Comparison of ENCODE assay signal across 22 cellular contexts in genomic region chrX:134020910-134021309, GRCh38. TPM values are rescaled to one million over a fixed set of nuclear protein-coding genes. Genes with fewer than 3 reads are reported as not detected.
DNase-seq lines count a peak whose midpoint lies in the region; ATAC-seq, FAIRE-seq and TF ChIP-seq lines count a peak whose summit lies in the region.
"Had no signal": no experiment of that assay in that cellular context is flagged by ENCODE, and none has a peak within 500 bp of the region (broad histone marks: within the 10 kb centered on the region; RNA-seq: fewer than 3 reads in every experiment).

No MANE protein-coding gene starts in this region.

- no peaks in the 10 kb centered on the region for H3K4me1 ChIP-seq in Karpas-422 (ENCODE audit: low read length)
- peaks cover 100% of the 10 kb centered on the region for H3K4me1 ChIP-seq in HepG2 (ENCODE audit: insufficient read depth, low read length)
- H3K4me1 ChIP-seq: spleen, tibial artery had no signal

- WGBS in HepG2 (ENCODE audit: low lambda C conversion rate), result 7% methylated on average over 2 of the region's 2 CpGs

- no peaks in the 10 kb centered on the region for H3K36me3 ChIP-seq in Karpas-422 (ENCODE audit: insufficient read depth, low read length)
- no peaks in the 10 kb centered on the region for H3K36me3 ChIP-seq in bronchial epithelial cell (ENCODE audit: control insufficient read depth, insufficient read depth, low read length)
- H3K36me3 ChIP-seq in HepG2 (replicated peaks in 1 of 2; ENCODE audit: control insufficient read depth in 1 of 2, insufficient read depth in 2 of 2, low read length in 2 of 2), result no peaks in the 10 kb centered on the region
- H3K36me3 ChIP-seq: brain microvascular endothelial cell, spleen, tibial artery had no signal

- no peaks in the 10 kb centered on the region for H4K20me1 ChIP-seq in Karpas-422 (ENCODE audit: insufficient read depth, low read depth, low read length)
- H4K20me1 ChIP-seq in HepG2 (ENCODE audit: insufficient read depth, low read length), result no peaks in the 10 kb centered on the region

- H3K27ac ChIP-seq in Karpas-422 (ENCODE audit: low read length) (no peak overlapping the region), HepG2 (ENCODE audit: extremely low read length, insufficient read depth, low read length) (peak overlapping the region; percentile 46)
- H3K27ac ChIP-seq: brain microvascular endothelial cell, dorsolateral prefrontal cortex, SK-N-MC, spleen, tibial artery had no signal

- CTCF ChIA-PET in HepG2 (lab: Yijun Ruan, JAX; ENCODE audit: low intra/inter-chr PET ratio, low total read pairs), result interaction anchor here (1.2 kb wide), 1 partner anchor 35 kb away, joined by 3 read pairs; the partner anchor contains the start of gene GPC3

- no peaks in the 10 kb centered on the region for H3K27me3 ChIP-seq in Karpas-422 (ENCODE audit: low read length)
- no peaks in the 10 kb centered on the region for H3K27me3 ChIP-seq in bronchial epithelial cell (ENCODE audit: control insufficient read depth, insufficient read depth, low read length)
- H3K27me3 ChIP-seq in HepG2 (ENCODE audit: control insufficient read depth in 1 of 2, insufficient read depth in 2 of 2, low read length in 2 of 2), result no peaks in the 10 kb centered on the region
- H3K27me3 ChIP-seq: brain microvascular endothelial cell, tibial artery had no signal

- TF ChIP-seq EP300 in HepG2 (IDR thresholded peaks at IDR 0.05; ENCODE audit: low read depth in 2 of 2, low read length in 2 of 2), result no peak
- TF ChIP-seq EP300 in HepG2 (CRISPR knock-in tag; IDR thresholded peaks at IDR 0.05; ENCODE audit: borderline replicate concordance), result no peak

- H3K4me2 ChIP-seq in Karpas-422 (ENCODE audit: low read depth, low read length, poor library complexity, severe bottlenecking) (no peak overlapping the region), HepG2 (ENCODE audit: low read depth, low read length) (peak overlapping the region; percentile 48)

- H3K4me3 ChIP-seq in Karpas-422 (ENCODE audit: low read length), result no peak overlapping the region
- no peak overlapping the region for H3K4me3 ChIP-seq in bronchial epithelial cell (ENCODE audit: low read depth, low read length)
- no peak overlapping the region; a peak in 1 of 6 replicates for H3K4me3 ChIP-seq in HepG2 (replicated peaks in 1 of 3; ENCODE audit: insufficient read depth in 1 of 3, low read depth in 2 of 3, low read length in 3 of 3)
- H3K4me3 ChIP-seq: dorsolateral prefrontal cortex, SK-N-MC, spleen, tibial artery had no signal

- H3K9me2 ChIP-seq in Karpas-422 (replicated peaks; ENCODE audit: insufficient read depth, low read length), result no peaks in the 10 kb centered on the region

- peak; percentile 18; the same call in 1 of the 3 replicates for ATAC-seq in HepG2
- no peak for ATAC-seq in GM21619 (IDR thresholded peaks at IDR 0.05; ENCODE audit: unreplicated experiment)
- ATAC-seq: esophagus mucosa; natural killer cell; stimulated activated effector memory CD8-positive, alpha-beta T cell treated with anti-CD3 and anti-CD28 coated beads, Interleukin-12 subunit alpha, Interleukin-12 subunit beta, amount 100 ng/mL, for 72 hours had no signal

- POLR2A ChIA-PET in HepG2 (lab: Yijun Ruan, JAX), result interaction anchor here (0.7 to 8.5 kb wide), 8 partner anchors 14 to 195 kb away, joined by 3 to 216 read pairs (median 8); partner anchors contain the start of gene GPC3

- TF ChIP-seq CTCF in bronchial epithelial cell (IDR thresholded peaks at IDR 0.05; ENCODE audit: insufficient read depth, low read length, severe bottlenecking), result peak; percentile 17
- peak; percentile 68 for TF ChIP-seq CTCF in HepG2 (CRISPR knock-in tag; IDR thresholded peaks at IDR 0.05)

- TF ChIP-seq POLR2A in HepG2 (IDR thresholded peaks at IDR 0.05; ENCODE audit: insufficient read depth in 1 of 2, low read depth in 2 of 2, low read length in 2 of 2), result no peak

- H2AFZ ChIP-seq in Karpas-422 (ENCODE audit: low read length) (no peak overlapping the region), HepG2 (ENCODE audit: low read length) (no peak overlapping the region)

- FAIRE-seq in bronchial epithelial cell (lab: Jason Lieb, UNC) (no peak), HepG2 (lab: Jason Lieb, UNC) (no peak)
- FAIRE-seq: GM18507 had no signal

- H3K9me3 ChIP-seq in Karpas-422 (ENCODE audit: low read length), result no peaks in the 10 kb centered on the region
- H3K9me3 ChIP-seq in HepG2 (ENCODE audit: low read length), result no peaks in the 10 kb centered on the region
- H3K9me3 ChIP-seq: spleen, tibial artery had no signal

- intact Hi-C loops in HepG2 (cut with micrococcal nuclease; ENCODE audit: unreplicated experiment), result loop anchor here (2.0 to 10.0 kb wide), 2 partner anchors 34 to 196 kb away; no protein-coding TSS in a partner anchor

- peak; percentile 59 for TF ChIP-seq RAD21 in HepG2 (CRISPR knock-in tag; IDR thresholded peaks at IDR 0.05)

- H3K9ac ChIP-seq in Karpas-422 (ENCODE audit: low read length) (no peak overlapping the region), HepG2 (ENCODE audit: insufficient read depth, low read depth, low read length) (no peak overlapping the region)

- H3K79me2 ChIP-seq in Karpas-422 (ENCODE audit: low read length) (no peaks in the 10 kb centered on the region), HepG2 (ENCODE audit: insufficient read depth, low read length) (peaks cover 49% of the 10 kb centered on the region)

- BruUV-seq in HepG2 (replicated peaks; lab: Mats Ljungman, UMichigan), result no TSS peak

- in situ Hi-C loops in HepG2 (cut with HindIII; ENCODE audit: extremely low pct_ligation_motif_present, low pct_unique_long_range_greater_than_20kb), result loop anchor here (5.0 kb wide), 1 partner anchor 39 kb away; no protein-coding TSS in a partner anchor

- DNase-seq in DMS53 (lab: John Stamatoyannopoulos, UW), result peak; percentile 66
- DNase-seq in Karpas-422, result peak; percentile 42
- peak; percentile 26 for DNase-seq in bronchial epithelial cell (ENCODE audit: low read depth)
- peak; percentile 78 for DNase-seq in HepG2 (ENCODE audit: low spot score)
- DNase-seq in central memory CD4-positive, alpha-beta T cell, result no peak
- no peak for DNase-seq in activated naive CD4-positive, alpha-beta T cell treated with Interleukin-2 at 50 U/mL for 16 hours
- DNase-seq: activated CD4-positive, alpha-beta T cell treated with anti-CD3 and anti-CD28 coated beads, Interleukin-2, amount 10 ng/mL, durations not matched to agents 24 days and 14 days; activated naive CD4-positive, alpha-beta T cell treated with anti-CD3 and anti-CD28 coated beads, Interleukin-2, amount 50 U/mL, for 16 hours; brain microvascular endothelial cell; dorsolateral prefrontal cortex; mesenchymal stem cell; natural killer cell; NCI-H1694; NCI-H526; spleen; tibial artery had no signal

TF ChIP-seq in HepG2, 621 proteins besides CTCF, POLR2A, EP300 and RAD21 (continues in another document):
- TF ChIP-seq SMC3 (IDR thresholded peaks at IDR 0.05; ENCODE audit: low read length) (peak; percentile 73), SOX13 (IDR thresholded peaks at IDR 0.05) (no peak), SOX13 (CRISPR knock-in tag; conservative IDR thresholded peaks at IDR 0.05 in 1 of 2, IDR thresholded peaks at IDR 0.05 in 1 of 2) (peak in 1 of 2 experiments; percentile 10; a peak in 1 of 4 replicates), SETDB1 (CRISPR knock-in tag; IDR thresholded peaks at IDR 0.05; ENCODE audit: borderline replicate concordance) (no peak), STAG1 (CRISPR knock-in tag; IDR thresholded peaks at IDR 0.05) (peak; percentile 74), MED1 (CRISPR knock-in tag; IDR thresholded peaks at IDR 0.05) (peak; percentile 57), SAP130 (CRISPR knock-in tag; IDR thresholded peaks at IDR 0.05; ENCODE audit: low read depth) (peak; percentile 35; the same call in 1 of the 2 replicates), GATAD2A (CRISPR knock-in tag; IDR thresholded peaks at IDR 0.05) (peak; percentile 57; the same call in 1 of the 2 replicates), HDAC2 (CRISPR knock-in tag; IDR thresholded peaks at IDR 0.05) (0 out of 2 replicates have a peak, but pooled peaks have one; percentile 31)
- TF ChIP-seq, protein P1, sequence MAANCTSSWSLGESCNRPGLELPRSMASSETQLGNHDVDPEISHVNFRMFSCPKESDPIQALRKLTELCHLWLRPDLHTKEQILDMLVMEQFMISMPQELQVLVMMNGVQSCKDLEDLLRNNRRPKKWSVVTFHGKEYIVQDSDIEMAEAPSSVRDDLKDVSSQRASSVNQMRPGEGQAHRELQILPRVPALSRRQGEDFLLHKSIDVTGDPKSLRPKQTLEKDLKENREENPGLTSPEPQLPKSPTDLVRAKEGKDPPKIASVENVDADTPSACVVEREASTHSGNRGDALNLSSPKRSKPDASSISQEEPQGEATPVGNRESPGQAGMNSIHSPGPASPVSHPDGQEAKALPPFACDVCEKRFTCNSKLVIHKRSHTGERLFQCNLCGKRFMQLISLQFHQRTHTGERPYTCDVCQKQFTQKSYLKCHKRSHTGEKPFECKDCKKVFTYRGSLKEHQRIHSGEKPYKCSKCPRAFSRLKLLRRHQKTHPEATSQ (CRISPR knock-in tag; IDR thresholded peaks at IDR 0.05; ENCODE audit: borderline replicate concordance), result no peak

RNA-seq across cellular contexts. Expression of gene GPC3, which starts 35.5 kb away (rescaled TPM):
- total RNA-seq in Karpas-422 (2014; rRNA removed; shearing (Covaris generic); ENCODE audit: low replicate concordance), result not detected in 2 replicates
- total RNA-seq in bronchial epithelial cell (0.26 and 0.90 TPM in 2 replicates), HepG2 (2016; rRNA removed; fragmentation: Illumina TruSeq; extraction: Trizol) (805 and 1,799 TPM in 2 replicates)
- total RNA-seq in HepG2 (2016; cell fraction: cytosol; rRNA removed; fragmentation: Illumina TruSeq; extraction: Trizol; ENCODE audit: low read depth), result 284 and 320 TPM in 2 replicates
- 792 and 1,776 TPM in 2 replicates for total RNA-seq in HepG2 (2016; cell fraction: insoluble cytoplasmic fraction; rRNA removed; fragmentation: Illumina TruSeq; extraction: Trizol)
- total RNA-seq in HepG2 (2016; cell fraction: membrane; rRNA removed; fragmentation: Illumina TruSeq; extraction: Trizol), result 290 and 301 TPM in 2 replicates
- 1,828 and 2,106 TPM in 2 replicates for total RNA-seq in HepG2 (2016; cell fraction: nucleus; rRNA removed; fragmentation: Illumina TruSeq; extraction: Trizol)
- polyA plus RNA-seq in HepG2 (2011; rRNA removed), result 3,263 and 3,554 TPM in 2 replicates
- polyA plus RNA-seq in HepG2 (2011; cell fraction: cytosol; rRNA removed), result 2,062 and 3,587 TPM in 2 replicates
- polyA plus RNA-seq in HepG2 (2011; cell fraction: nucleus; rRNA removed), result 820 and 1,167 TPM in 2 replicates
- 3,341 and 3,897 TPM in 2 replicates for polyA plus RNA-seq in HepG2 (2012)
- polyA plus RNA-seq in HepG2 (2016; cell fraction: cytosol; fragmentation: Illumina TruSeq; extraction: Trizol; ENCODE audit: low read depth), result 118 and 136 TPM in 2 replicates
- 843 and 853 TPM in 2 replicates for polyA plus RNA-seq in HepG2 (2016; cell fraction: insoluble cytoplasmic fraction; fragmentation: Illumina TruSeq; extraction: Trizol; ENCODE audit: low read depth)
- polyA plus RNA-seq in HepG2 (2016; cell fraction: membrane; fragmentation: Illumina TruSeq; extraction: Trizol; ENCODE audit: low read depth), result 164 and 169 TPM in 2 replicates
- 1,823 and 1,891 TPM in 2 replicates for polyA plus RNA-seq in HepG2 (2016; cell fraction: nucleus; fragmentation: Illumina TruSeq; extraction: Trizol; ENCODE audit: insufficient read depth, low read depth)
- 0.72 and 1,012 TPM in 2 replicates for polyA minus RNA-seq in HepG2 (2011; rRNA and poly(A)+ RNA removed; ENCODE audit: low replicate concordance)
- polyA minus RNA-seq in HepG2 (2011; cell fraction: cytosol; rRNA and poly(A)+ RNA removed), result 1,199 and 1,788 TPM in 2 replicates
- 1,194 and 1,668 TPM in 2 replicates for polyA minus RNA-seq in HepG2 (2011; cell fraction: nucleus; rRNA and poly(A)+ RNA removed)
- total RNA-seq: HT1080, natural killer cell had no signal

Comparison
In these comparisons a context has a peak if more than half of its experiments do, and no peak if none do; other contexts are left out.
1. DNase-seq: peak in DMS53 (single experiment), Karpas-422 (single experiment), bronchial epithelial cell (single experiment) and HepG2 (single experiment); none in central memory CD4-positive, alpha-beta T cell (single experiment) and activated naive CD4-positive, alpha-beta T cell treated with Interleukin-2 at 50 U/mL for 16 hours (single experiment).
2. RNA of gene GPC3, which starts 35.5 kb away (total RNA-seq): 284 to 2,106 TPM in HepG2; 0.26 to 0.90 TPM in bronchial epithelial cell and not detected in Karpas-422; every median in the first group is over 100 times any median in the second.